ENCODE assay signal across 18 cellular contexts in genomic region chr9:128838338-128838737, GRCh38.
"Had no signal": no experiment of that assay in that cellular context is flagged by ENCODE, and none has a peak within 500 bp of the region (broad histone marks: within the 10 kb centered on the region; RNA-seq: fewer than 3 reads in every experiment).

No MANE protein-coding gene starts in this region.

- H3K4me1 Mint-ChIP-seq: activated B cell treated with CpG ODN at 0.5 μM for 24 hours had no signal

- H3K27ac Mint-ChIP-seq: activated B cell treated with CpG ODN at 0.5 μM for 24 hours; activated CD4-positive, alpha-beta memory T cell treated with anti-CD3 and anti-CD28 coated beads for 36 hours; activated naive CD4-positive, alpha-beta T cell treated with anti-CD3 and anti-CD28 coated beads, Interleukin-2, amount 50 U/mL, for 72 hours; T-helper 2 cell treated with Interferon-gamma antibody and Interleukin-4, amounts not matched to agents 5 μg/mL and 100 μg/mL, for 36 hours had no signal

- H3K27ac ChIP-seq: epithelial cell of prostate, left ventricle myocardium inferior, tibial artery, uterus had no signal

- H3K36me3 ChIP-seq: uterus had no signal

- H3K27me3 Mint-ChIP-seq: activated B cell treated with CpG ODN at 0.5 μM for 24 hours; activated CD4-positive, alpha-beta memory T cell treated with anti-CD3 and anti-CD28 coated beads for 36 hours had no signal

- H3K27me3 ChIP-seq: tibial artery, uterus had no signal

- ATAC-seq: activated naive CD4-positive, alpha-beta T cell treated with anti-CD3 and anti-CD28 coated beads, Interleukin-2, amount 50 U/mL, for 72 hours; stimulated activated naive CD8-positive, alpha-beta T cell treated with anti-CD3 and anti-CD28 coated beads, Interleukin-15, Interleukin-2, amounts not matched to agents 100 U/mL and 50 U/mL, for 24 hours had no signal

- H3K4me3 ChIP-seq: left ventricle myocardium inferior, tibial artery, uterus had no signal

- H3K9me3 ChIP-seq: left ventricle myocardium inferior, tibial artery, uterus had no signal

- H3K4me3 Mint-ChIP-seq: activated B cell treated with CpG ODN at 0.5 μM for 24 hours; activated CD4-positive, alpha-beta memory T cell treated with anti-CD3 and anti-CD28 coated beads for 36 hours; activated T-helper 1 cell treated with anti-CD3 and anti-CD28 coated beads, Interleukin-12 subunit alpha, Interleukin-12 subunit beta, Interleukin-2, Interleukin-4 antibody, amounts not matched to agents 30 ng/mL and 10 ng/mL and 1 ng/mL, durations not matched to agents 14 hours and 24 hours and 36 hours; T-helper 2 cell treated with Interferon-gamma antibody and Interleukin-4, amounts not matched to agents 5 μg/mL and 100 μg/mL, for 36 hours had no signal

- DNase-seq: activated B cell treated with CpG ODN at 0.5 μM for 24 hours; activated CD4-positive, alpha-beta memory T cell treated with anti-CD3 and anti-CD28 coated beads for 36 hours; activated CD4-positive, alpha-beta T cell treated with anti-CD3 and anti-CD28 coated beads for 4 hours; activated gamma-delta T cell treated with Interleukin-2 at 50 U/mL for 16 hours; activated T-cell treated with anti-CD3 and anti-CD28 coated beads for 4 hours; foreskin fibroblast; left ventricle myocardium inferior; occipital lobe; stimulated activated CD4-positive, alpha-beta T cell treated with anti-CD3 and anti-CD28 coated beads, Interleukin-12 subunit alpha, Interleukin-12 subunit beta, amount 100 ng/mL, for 4 hours; stimulated activated CD4-positive, alpha-beta T cell treated with anti-CD3 and anti-CD28 coated beads, Interleukin-1b, Interleukin-23, amount 100 ng/mL, for 48 hours; stimulated activated naive CD8-positive, alpha-beta T cell treated with anti-CD3 and anti-CD28 coated beads, Interleukin-15, Interleukin-2, amounts not matched to agents 100 U/mL and 50 U/mL, for 24 hours; substantia nigra; tibial artery; uterus had no signal

- H3K9me3 Mint-ChIP-seq: activated B cell treated with CpG ODN at 0.5 μM for 24 hours; activated CD4-positive, alpha-beta memory T cell treated with anti-CD3 and anti-CD28 coated beads for 36 hours; activated naive CD4-positive, alpha-beta T cell treated with anti-CD3 and anti-CD28 coated beads, Interleukin-2, amount 50 U/mL, for 72 hours; activated T-helper 1 cell treated with anti-CD3 and anti-CD28 coated beads, Interleukin-12 subunit alpha, Interleukin-12 subunit beta, Interleukin-2, Interleukin-4 antibody, amounts not matched to agents 30 ng/mL and 10 ng/mL and 1 ng/mL, durations not matched to agents 14 hours and 24 hours and 36 hours; T-helper 2 cell treated with Interferon-gamma antibody and Interleukin-4, amounts not matched to agents 5 μg/mL and 100 μg/mL, for 36 hours had no signal

- H3K4me1 ChIP-seq: left ventricle myocardium inferior, tibial artery, uterus had no signal
